Comparison of ENCODE assay signal across 22 cellular contexts in the genomic region with DNA sequence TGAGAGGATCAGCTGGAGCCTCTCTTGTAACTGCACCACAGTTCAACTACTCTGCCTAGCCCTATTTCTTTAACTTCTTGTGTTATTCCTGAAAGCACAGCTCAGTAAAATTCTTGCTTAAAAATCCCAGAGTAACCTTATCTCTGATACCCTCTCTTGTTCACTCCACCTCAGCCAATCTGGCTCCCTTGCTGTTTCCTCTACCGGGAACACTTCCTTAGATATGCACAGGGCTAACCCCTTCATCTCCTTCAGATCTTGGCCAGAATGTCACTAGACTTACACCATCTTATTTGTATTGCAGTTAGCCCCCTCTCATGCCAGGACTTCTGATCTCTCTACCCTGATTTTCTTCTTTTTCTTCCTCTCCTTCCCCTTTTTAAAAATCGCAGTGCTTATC.
"Had no signal": no experiment of that assay in that cellular context is flagged by ENCODE, and none has a peak within 500 bp of the region (broad histone marks: within the 10 kb centered on the region; RNA-seq: fewer than 3 reads in every experiment).

No MANE protein-coding gene starts in this region.

- DNase-seq: activated CD4-positive, alpha-beta memory T cell treated with anti-CD3 and anti-CD28 coated beads for 36 hours; activated CD4-positive, alpha-beta T cell treated with anti-CD3 and anti-CD28 coated beads for 48 hours; activated CD4-positive, CD25-positive, alpha-beta regulatory T cell treated with anti-CD3 and anti-CD28 coated beads, Interleukin-2, amount 50 U/mL, for 72 hours; activated CD8-positive, alpha-beta memory T cell treated with anti-CD3 and anti-CD28 coated beads for 24 hours; activated effector memory CD4-positive, alpha-beta T cell treated with anti-CD3 and anti-CD28 coated beads, Interleukin-2, amount 50 U/mL, for 16 hours; activated naive CD4-positive, alpha-beta T cell treated with Interleukin-2 at 50 U/mL for 16 hours; activated naive CD8-positive, alpha-beta T cell treated with anti-CD3 and anti-CD28 coated beads, Interleukin-2, amount 10 ng/mL, durations not matched to agents 7 days and 5 days; activated T-cell treated with anti-CD3 and anti-CD28 coated beads, Interleukin-2, amount 50 U/mL, for 4 hours; aorta; Karpas-422; NCI-H1105 treated with DMSO at 0.1 percent for 48 hours; NCI-H1436 treated with DMSO at 0.1 percent for 48 hours; NCI-H187 treated with DMSO at 0.1 percent for 48 hours; NCI-H2081 treated with DMSO at 0.1 percent for 48 hours; NCI-H446; NCI-H524; PC-9; SHP77 treated with DMSO at 0.1 percent for 48 hours; T-helper 17 cell; T-helper 9 cell had no signal

- H3K27ac ChIP-seq: breast epithelium, PC-9 had no signal

- H3K27ac Mint-ChIP-seq: activated CD4-positive, alpha-beta memory T cell treated with anti-CD3 and anti-CD28 coated beads for 36 hours; activated naive CD8-positive, alpha-beta T cell treated with anti-CD3 and anti-CD28 coated beads, Interleukin-2, amount 10 ng/mL, durations not matched to agents 7 days and 5 days; T-helper 17 cell had no signal

- H2AFZ ChIP-seq: PC-9 had no signal

- ATAC-seq: activated T-cell treated with anti-CD3 and anti-CD28 coated beads, Interleukin-2, amount 50 U/mL, for 4 hours; T-helper 17 cell had no signal

- H3K4me2 ChIP-seq: PC-9 had no signal

- H3K36me3 ChIP-seq: breast epithelium had no signal

- H3K4me3 ChIP-seq: breast epithelium, PC-9 had no signal

- H3K9me3 ChIP-seq: breast epithelium had no signal

- H3K4me3 Mint-ChIP-seq: activated CD4-positive, alpha-beta memory T cell treated with anti-CD3 and anti-CD28 coated beads for 36 hours; activated naive CD8-positive, alpha-beta T cell treated with anti-CD3 and anti-CD28 coated beads, Interleukin-2, amount 10 ng/mL, durations not matched to agents 7 days and 5 days; activated T-cell treated with anti-CD3 and anti-CD28 coated beads, Interleukin-2, amount 50 U/mL, for 4 hours; central memory CD8-positive, alpha-beta T cell; T-helper 17 cell had no signal

- H3K9me3 Mint-ChIP-seq: activated CD4-positive, alpha-beta memory T cell treated with anti-CD3 and anti-CD28 coated beads for 36 hours; activated T-cell treated with anti-CD3 and anti-CD28 coated beads, Interleukin-2, amount 50 U/mL, for 4 hours; central memory CD8-positive, alpha-beta T cell had no signal

- H3K27me3 ChIP-seq: breast epithelium had no signal
